Comparison of ENCODE assay signal across 19 cellular contexts in the genomic region with DNA sequence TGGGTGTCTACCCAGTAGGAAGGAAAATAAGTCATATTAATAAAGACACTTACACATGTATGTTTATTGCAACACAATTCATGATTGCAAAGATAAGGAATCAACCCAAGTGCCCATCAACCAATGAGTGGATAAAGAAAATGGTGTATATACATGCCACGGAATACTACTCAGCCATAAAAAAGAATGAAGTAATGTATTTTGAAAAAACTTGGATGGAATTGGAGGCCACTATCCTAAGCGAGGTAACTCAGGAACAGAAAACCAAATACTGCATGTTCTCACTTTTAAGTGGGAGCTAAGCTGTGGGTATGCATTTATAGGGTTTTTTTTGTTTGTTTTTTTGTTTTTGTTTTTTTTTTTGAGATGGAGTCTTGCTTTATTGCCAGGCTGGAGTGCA. TPM values are rescaled to one million over a fixed set of nuclear protein-coding genes. Genes with fewer than 3 reads are reported as not detected.
DNase-seq lines count a peak whose midpoint lies in the region; ATAC-seq, FAIRE-seq and TF ChIP-seq lines count a peak whose summit lies in the region.
"Had no signal": no experiment of that assay in that cellular context is flagged by ENCODE, and none has a peak within 500 bp of the region (broad histone marks: within the 10 kb centered on the region; RNA-seq: fewer than 3 reads in every experiment).

No MANE protein-coding gene starts in this region.

- H3K9me3 ChIP-seq in pancreas: no peaks in the 10 kb centered on the region
- H3K9me3 ChIP-seq: A549, Caco-2 had no signal

- H3K4me1 Mint-ChIP-seq in T-helper 1 cell treated with Interleukin-12 subunit alpha and Interleukin-12 subunit beta and Interleukin-4 antibody, amounts not matched to agents 30 μg/mL and 1 μg/mL, for 36 hours (ENCODE audit: low read depth): peaks cover 58% of the 10 kb centered on the region
- peaks cover 72% of the 10 kb centered on the region for H3K4me1 Mint-ChIP-seq in activated naive CD4-positive, alpha-beta T cell treated with anti-CD3 and anti-CD28 coated beads, Interleukin-2, amount 50 U/mL, for 24 hours

- no peak for FAIRE-seq in pancreas (lab: Jason Lieb, UNC)
- FAIRE-seq: A549, D721Med, G401.6 had no signal

- H3K4me1 ChIP-seq in pancreas: peaks cover 0 to 6% (median 0%) of the 10 kb centered on the region in 3 donors
- H3K4me1 ChIP-seq: Caco-2 had no signal

- no peak overlapping the region for H3K4me3 Mint-ChIP-seq in T-helper 1 cell treated with Interleukin-12 subunit alpha and Interleukin-12 subunit beta and Interleukin-4 antibody, amounts not matched to agents 30 μg/mL and 1 μg/mL, for 36 hours
- H3K4me3 Mint-ChIP-seq in activated naive CD4-positive, alpha-beta T cell treated with anti-CD3 and anti-CD28 coated beads, Interleukin-2, amount 50 U/mL, for 24 hours: no peak overlapping the region
- H3K4me3 Mint-ChIP-seq: B cell; CD8-positive, alpha-beta T cell had no signal

- ATAC-seq in pancreas: no peak
- ATAC-seq: A549; CD8-positive, alpha-beta T cell had no signal

- 96 to 99% methylated on average over 2 of the region's 2 CpGs for WGBS in pancreas, 2 donors

- H3K27ac ChIP-seq in pancreas: no peak overlapping the region
- H3K27ac ChIP-seq: 22Rv1; A549; BLaER1 treated with 17β-estradiol and CSF1 and Interleukin-3, amounts not matched to agents 10 nM and 100 nM; C4-2B had no signal

- H3K36me3 Mint-ChIP-seq in T-helper 1 cell treated with Interleukin-12 subunit alpha and Interleukin-12 subunit beta and Interleukin-4 antibody, amounts not matched to agents 30 μg/mL and 1 μg/mL, for 36 hours (ENCODE audit: low read depth): peaks cover 2% of the 10 kb centered on the region
- peaks cover 1% of the 10 kb centered on the region for H3K36me3 Mint-ChIP-seq in activated naive CD4-positive, alpha-beta T cell treated with anti-CD3 and anti-CD28 coated beads, Interleukin-2, amount 50 U/mL, for 24 hours
- H3K36me3 Mint-ChIP-seq: CD8-positive, alpha-beta T cell had no signal

- no peaks in the 10 kb centered on the region for H3K9me3 Mint-ChIP-seq in T-helper 1 cell treated with Interleukin-12 subunit alpha and Interleukin-12 subunit beta and Interleukin-4 antibody, amounts not matched to agents 30 μg/mL and 1 μg/mL, for 36 hours
- peaks cover 7% of the 10 kb centered on the region for H3K9me3 Mint-ChIP-seq in activated naive CD4-positive, alpha-beta T cell treated with anti-CD3 and anti-CD28 coated beads, Interleukin-2, amount 50 U/mL, for 24 hours
- H3K9me3 Mint-ChIP-seq: CD4-positive, alpha-beta T cell; CD8-positive, alpha-beta T cell had no signal

- DNase-seq in T-helper 1 cell (no peak), pancreas (no peak)
- no peak for DNase-seq in activated naive CD4-positive, alpha-beta T cell (lab: John Stamatoyannopoulos, UW)
- DNase-seq: AML-193; Caco-2; Calu3; CD4-positive, alpha-beta T cell; CD8-positive, alpha-beta T cell; DMS79 treated with DMSO at 0.1 percent for 48 hours; GF-D8 had no signal

- H3K27me3 ChIP-seq in pancreas: no peaks in the 10 kb centered on the region
- H3K27me3 ChIP-seq: BLaER1 treated with 17β-estradiol and CSF1 and Interleukin-3, amounts not matched to agents 10 nM and 100 nM had no signal

- no peaks in the 10 kb centered on the region for H3K27me3 Mint-ChIP-seq in T-helper 1 cell treated with Interleukin-12 subunit alpha and Interleukin-12 subunit beta and Interleukin-4 antibody, amounts not matched to agents 30 μg/mL and 1 μg/mL, for 36 hours (ENCODE audit: low read depth)
- no peaks in the 10 kb centered on the region for H3K27me3 Mint-ChIP-seq in activated naive CD4-positive, alpha-beta T cell treated with anti-CD3 and anti-CD28 coated beads, Interleukin-2, amount 50 U/mL, for 24 hours
- H3K27me3 Mint-ChIP-seq: B cell; CD4-positive, alpha-beta T cell had no signal

- TF ChIP-seq CTCF in pancreas (IDR thresholded peaks at IDR 0.05): no peak

- intact Hi-C loops in pancreas (cut with DNase I): no loop called here

- peak overlapping the region; percentile 5 for H3K27ac Mint-ChIP-seq in T-helper 1 cell treated with Interleukin-12 subunit alpha and Interleukin-12 subunit beta and Interleukin-4 antibody, amounts not matched to agents 30 μg/mL and 1 μg/mL, for 36 hours
- H3K27ac Mint-ChIP-seq in activated naive CD4-positive, alpha-beta T cell treated with anti-CD3 and anti-CD28 coated beads, Interleukin-2, amount 50 U/mL, for 24 hours: peak overlapping the region; percentile 57
- H3K27ac Mint-ChIP-seq: B cell; CD8-positive, alpha-beta T cell had no signal

- H3K36me3 ChIP-seq in pancreas: no peaks in the 10 kb centered on the region

- no peak overlapping the region for H3K4me3 ChIP-seq in pancreas
- H3K4me3 ChIP-seq: A549 had no signal

RNA-seq across cellular contexts. Expression of a gene that starts 49.1 kb away (rescaled TPM):
- total RNA-seq in pancreas: 1 to 10 TPM; 2.5 to 9.9 (median 4.4) TPM
- polyA plus RNA-seq in pancreas: 1 to 10 TPM; 3.6 to 4.3 TPM
- total RNA-seq: CD4-positive, alpha-beta T cell; CD8-positive, alpha-beta T cell had no signal
